In genomic region chr6:130826442-130827246, GRCh38 we compare ENCODE assay signal across 22 cellular contexts. TPM values are rescaled to one million over a fixed set of nuclear protein-coding genes. Genes with fewer than 3 reads are reported as not detected.
DNase-seq lines count a peak whose midpoint lies in the region; ATAC-seq and TF ChIP-seq lines count a peak whose summit lies in the region.
"Had no signal": no experiment of that assay in that cellular context is flagged by ENCODE, and none has a peak within 500 bp of the region (broad histone marks: within the 10 kb centered on the region; RNA-seq: fewer than 3 reads in every experiment).

No MANE protein-coding gene starts in this region.

- 93% methylated on average over 4 of the region's 4 CpGs for WGBS in HUES64
- WGBS in hepatocyte (ENCODE audit: low lambda C conversion rate, missing lambda C conversion rate): 82% methylated on average over 4 of the region's 4 CpGs

- H3K27me3 Mint-ChIP-seq in Caco-2 (ENCODE audit: insufficient read depth, unreplicated experiment): no peaks in the 10 kb centered on the region
- H3K27me3 Mint-ChIP-seq in progenitor cell of endocrine pancreas: no peaks in the 10 kb centered on the region
- H3K27me3 Mint-ChIP-seq: CD4-positive, alpha-beta T cell had no signal

- H3K36me3 ChIP-seq in Caco-2 (ENCODE audit: control insufficient read depth, insufficient read depth, low read length) (no peaks in the 10 kb centered on the region; the same call in 1 of the 2 replicates), HUES64 (ENCODE audit: insufficient read depth, low read length) (no peaks in the 10 kb centered on the region), hepatocyte (replicated peaks; ENCODE audit: insufficient read depth, low read depth) (no peaks in the 10 kb centered on the region), lower lobe of right lung (no peaks in the 10 kb centered on the region)
- H3K36me3 ChIP-seq: HAP-1 had no signal

- intact Hi-C loops in Caco-2 (cut with micrococcal nuclease; ENCODE audit: unreplicated experiment): loop anchor here (1.0 to 5.0 kb wide), 3 partner anchors 11 to 39 kb away; no protein-coding TSS in a partner anchor
- intact Hi-C loops in lower lobe of right lung (cut with DNase I): no loop called here

- H3K4me2 ChIP-seq in hepatocyte: peak overlapping the region; percentile 55

- no peaks in the 10 kb centered on the region for H4K20me1 ChIP-seq in hepatocyte (ENCODE audit: insufficient read depth, poor library complexity, severe bottlenecking)

- H3K36me3 Mint-ChIP-seq in Caco-2 (ENCODE audit: insufficient read depth, unreplicated experiment): peaks cover 17% of the 10 kb centered on the region
- H3K36me3 Mint-ChIP-seq in progenitor cell of endocrine pancreas (ENCODE audit: insufficient read depth): peaks cover 3% of the 10 kb centered on the region

- H2AFZ ChIP-seq in hepatocyte: no peak overlapping the region

- no peaks in the 10 kb centered on the region for H3K9me3 Mint-ChIP-seq in Caco-2 (ENCODE audit: unreplicated experiment)
- H3K9me3 Mint-ChIP-seq in progenitor cell of endocrine pancreas (ENCODE audit: low read depth): peaks cover 11% of the 10 kb centered on the region
- H3K9me3 Mint-ChIP-seq: CD4-positive, alpha-beta T cell had no signal

- peak overlapping the region; percentile 19 for H3K27ac Mint-ChIP-seq in Caco-2 (ENCODE audit: unreplicated experiment)
- peak overlapping the region; percentile 62 for H3K27ac Mint-ChIP-seq in progenitor cell of endocrine pancreas
- H3K27ac Mint-ChIP-seq: CD4-positive, alpha-beta T cell had no signal

- no TSS peak for BruUV-seq in Caco-2 (replicated peaks; lab: Mats Ljungman, UMichigan)

- H3K9me2 ChIP-seq in hepatocyte (replicated peaks; ENCODE audit: insufficient read depth): no peaks in the 10 kb centered on the region

- peak overlapping the region; percentile 50; the same call in 1 of the 2 replicates for H3K27ac ChIP-seq in HUES64 (ENCODE audit: low read depth, low read length)
- H3K27ac ChIP-seq in hepatocyte: peak overlapping the region; percentile 30
- no peak overlapping the region for H3K27ac ChIP-seq in lower lobe of right lung
- H3K27ac ChIP-seq: 22Rv1, A549, C4-2B, HL-60 had no signal

- H3K9me3 ChIP-seq in Caco-2: no peaks in the 10 kb centered on the region
- no peaks in the 10 kb centered on the region for H3K9me3 ChIP-seq in HUES64 (ENCODE audit: insufficient read depth, low read depth, low read length)
- no peaks in the 10 kb centered on the region for H3K9me3 ChIP-seq in hepatocyte (ENCODE audit: low read depth)
- no peaks in the 10 kb centered on the region for H3K9me3 ChIP-seq in lower lobe of right lung
- H3K9me3 ChIP-seq: A549, HAP-1 had no signal

- TF ChIP-seq CTCF in Caco-2 (IDR thresholded peaks at IDR 0.05; ENCODE audit: insufficient read depth in 1 of 2, low read depth in 1 of 2, low read length in 1 of 2, severe bottlenecking in 1 of 2, unreplicated experiment in 1 of 2) (no peak), hepatocyte (IDR thresholded peaks at IDR 0.05; ENCODE audit: poor library complexity) (no peak), progenitor cell of endocrine pancreas (IDR thresholded peaks at IDR 0.05; ENCODE audit: unreplicated experiment) (no peak), lower lobe of right lung (IDR thresholded peaks at IDR 0.05) (no peak)

- H3K4me3 ChIP-seq in Caco-2 (ENCODE audit: low read depth, low read length): no peak overlapping the region; the same call in 1 of the 2 replicates
- no peak overlapping the region for H3K4me3 ChIP-seq in HUES64 (ENCODE audit: low read length)
- no peak overlapping the region for H3K4me3 ChIP-seq in hepatocyte
- no peak overlapping the region for H3K4me3 ChIP-seq in lower lobe of right lung
- H3K4me3 ChIP-seq: A549, HAP-1 had no signal

- H3K4me1 Mint-ChIP-seq in Caco-2 (ENCODE audit: low read depth, unreplicated experiment) (peaks cover 36% of the 10 kb centered on the region), progenitor cell of endocrine pancreas (ENCODE audit: low read depth) (peaks cover 28% of the 10 kb centered on the region)

- H3K79me2 ChIP-seq in hepatocyte: peaks cover 35% of the 10 kb centered on the region

- H3K4me3 Mint-ChIP-seq in Caco-2 (ENCODE audit: unreplicated experiment) (peak overlapping the region; percentile 67), progenitor cell of endocrine pancreas (ENCODE audit: low read depth) (no peak overlapping the region)
- H3K4me3 Mint-ChIP-seq: CD4-positive, alpha-beta T cell had no signal

- POLR2A ChIA-PET in Caco-2 (lab: Charles Lee): interaction anchor here (0.6 kb wide), 2 partner anchors 45 to 461 kb away, joined by 3 read pairs; partner anchors contain the start of gene TMEM200A

- DNase-seq in Caco-2 (no peak), hepatocyte (ENCODE audit: low spot score) (no peak), progenitor cell of endocrine pancreas (ENCODE audit: low spot score, unreplicated experiment) (no peak), lower lobe of right lung (no peak), T1000 (lab: John Stamatoyannopoulos, UW) (no peak)
- DNase-seq: AML-193; CD4-positive, alpha-beta T cell; DMS153; DMS79; GDM1; GOT3; KG1 had no signal

- CTCF ChIA-PET in Caco-2 (lab: Charles Lee): interaction anchor here (0.7 to 1.1 kb wide), 3 partner anchors 10 to 120 kb away, joined by 3 read pairs; no protein-coding TSS in a partner anchor

- H3K4me1 ChIP-seq in Caco-2 (peaks cover 48% of the 10 kb centered on the region), HUES64 (ENCODE audit: insufficient read depth, low read length) (no peaks in the 10 kb centered on the region), hepatocyte (ENCODE audit: insufficient read depth) (peaks cover 3% of the 10 kb centered on the region), lower lobe of right lung (no peaks in the 10 kb centered on the region)
- H3K4me1 ChIP-seq: A549, HAP-1 had no signal

- ATAC-seq in lower lobe of right lung (no peak), HG02610 (IDR thresholded peaks at IDR 0.05; ENCODE audit: unreplicated experiment) (no peak)
- ATAC-seq: A549 had no signal

- H3K27me3 ChIP-seq in Caco-2 (replicated peaks; ENCODE audit: control insufficient read depth, insufficient read depth, low read length): no peaks in the 10 kb centered on the region
- H3K27me3 ChIP-seq in HUES64 (ENCODE audit: insufficient read depth, low read length): no peaks in the 10 kb centered on the region
- no peaks in the 10 kb centered on the region for H3K27me3 ChIP-seq in hepatocyte
- no peaks in the 10 kb centered on the region for H3K27me3 ChIP-seq in lower lobe of right lung (ENCODE audit: low read depth)

- no peak overlapping the region for H3K9ac ChIP-seq in HUES64 (ENCODE audit: low read depth, low read length)

RNA-seq across cellular contexts. Expression of gene SMLR1, which starts 0.6 kb away (rescaled TPM):
- 6.9 and 8.4 TPM in 2 replicates for total RNA-seq in Caco-2 (2022)
- not detected for polyA plus RNA-seq in HUES64 (2013, experiment 1 of 2)
- not detected for polyA plus RNA-seq in HUES64 (2013, experiment 2 of 2)
- total RNA-seq in hepatocyte: 23.7 and 28.9 TPM in 2 replicates
- 13.7 and 31.0 TPM in 2 replicates for polyA plus RNA-seq in hepatocyte
- 0.79 and 0.91 TPM in 2 replicates for total RNA-seq in progenitor cell of endocrine pancreas
- not detected for total RNA-seq in lower lobe of right lung
- total RNA-seq: CD4-positive, alpha-beta T cell; Daoy; HT1080 had no signal
- polyA plus RNA-seq: BJ had no signal
